ENCODE assay signal across 17 cellular contexts in genomic region chr2:31070339-31070738, GRCh38.
"Had no signal": no experiment of that assay in that cellular context is flagged by ENCODE, and none has a peak within 500 bp of the region (broad histone marks: within the 10 kb centered on the region; RNA-seq: fewer than 3 reads in every experiment).

No MANE protein-coding gene starts in this region.

- H3K27ac ChIP-seq: esophagus squamous epithelium, prostate gland, right lobe of liver had no signal

- H3K9me3 Mint-ChIP-seq: activated CD4-positive, alpha-beta memory T cell treated with anti-CD3 and anti-CD28 coated beads, Interleukin-2, amount 10 ng/mL, durations not matched to agents 7 days and 5 days; activated naive CD4-positive, alpha-beta T cell treated with anti-CD3 and anti-CD28 coated beads, Interleukin-2, amount 10 ng/mL, durations not matched to agents 7 days and 5 days; activated T-cell treated with anti-CD3 and anti-CD28 coated beads, Interleukin-2, amount 50 U/mL, for 24 hours; neural crest cell had no signal

- H3K9me3 ChIP-seq: esophagus squamous epithelium, prostate gland, right lobe of liver had no signal

- H3K36me3 ChIP-seq: esophagus squamous epithelium, prostate gland, right lobe of liver had no signal

- H3K4me1 Mint-ChIP-seq: activated CD4-positive, alpha-beta T cell treated with anti-CD3 and anti-CD28 coated beads for 36 hours; activated naive CD4-positive, alpha-beta T cell treated with anti-CD3 and anti-CD28 coated beads, Interleukin-2, amount 10 ng/mL, durations not matched to agents 7 days and 5 days had no signal

- H3K27me3 Mint-ChIP-seq: activated CD4-positive, alpha-beta memory T cell treated with anti-CD3 and anti-CD28 coated beads, Interleukin-2, amount 10 ng/mL, durations not matched to agents 7 days and 5 days; activated CD4-positive, alpha-beta T cell treated with anti-CD3 and anti-CD28 coated beads for 36 hours; activated naive CD4-positive, alpha-beta T cell treated with anti-CD3 and anti-CD28 coated beads, Interleukin-2, amount 10 ng/mL, durations not matched to agents 7 days and 5 days; activated T-cell treated with anti-CD3 and anti-CD28 coated beads, Interleukin-2, amount 50 U/mL, for 24 hours had no signal

- H3K4me3 Mint-ChIP-seq: activated CD4-positive, alpha-beta memory T cell treated with anti-CD3 and anti-CD28 coated beads, Interleukin-2, amount 10 ng/mL, durations not matched to agents 7 days and 5 days; activated CD4-positive, alpha-beta T cell treated with anti-CD3 and anti-CD28 coated beads for 36 hours; activated naive CD4-positive, alpha-beta T cell treated with anti-CD3 and anti-CD28 coated beads, Interleukin-2, amount 10 ng/mL, durations not matched to agents 7 days and 5 days; activated T-cell treated with anti-CD3 and anti-CD28 coated beads, Interleukin-2, amount 50 U/mL, for 24 hours; neural crest cell; T-helper 17 cell had no signal

- H3K27ac Mint-ChIP-seq: activated CD4-positive, alpha-beta memory T cell treated with anti-CD3 and anti-CD28 coated beads, Interleukin-2, amount 10 ng/mL, durations not matched to agents 7 days and 5 days; activated CD4-positive, alpha-beta T cell treated with anti-CD3 and anti-CD28 coated beads for 36 hours; activated naive CD4-positive, alpha-beta T cell treated with anti-CD3 and anti-CD28 coated beads, Interleukin-2, amount 10 ng/mL, durations not matched to agents 7 days and 5 days; activated T-cell treated with anti-CD3 and anti-CD28 coated beads, Interleukin-2, amount 50 U/mL, for 24 hours; T-helper 17 cell had no signal

- H3K4me3 ChIP-seq: esophagus squamous epithelium, prostate gland, right lobe of liver had no signal

- H3K36me3 Mint-ChIP-seq: activated naive CD4-positive, alpha-beta T cell treated with anti-CD3 and anti-CD28 coated beads, Interleukin-2, amount 10 ng/mL, durations not matched to agents 7 days and 5 days had no signal

- DNase-seq: activated CD4-positive, alpha-beta memory T cell treated with anti-CD3 and anti-CD28 coated beads, Interleukin-2, amount 10 ng/mL, durations not matched to agents 7 days and 5 days; activated CD4-positive, alpha-beta T cell treated with anti-CD3 and anti-CD28 coated beads for 36 hours; activated naive CD4-positive, alpha-beta T cell treated with anti-CD3 and anti-CD28 coated beads, Interleukin-2, amount 10 ng/mL, durations not matched to agents 7 days and 5 days; activated T-cell treated with anti-CD3 and anti-CD28 coated beads, Interleukin-2, amount 50 U/mL, for 24 hours; esophagus squamous epithelium; foreskin melanocyte; head of caudate nucleus; left ventricle myocardium superior; right lobe of liver; stimulated activated naive CD8-positive, alpha-beta T cell treated with anti-CD3 and anti-CD28 coated beads, Interleukin-15, Interleukin-2, amounts not matched to agents 100 U/mL and 50 U/mL, for 24 hours; T-helper 17 cell; trophoblast cell had no signal

- ATAC-seq: activated CD4-positive, alpha-beta T cell treated with anti-CD3 and anti-CD28 coated beads for 36 hours; left ventricle myocardium superior; right lobe of liver; stimulated activated naive CD8-positive, alpha-beta T cell treated with anti-CD3 and anti-CD28 coated beads, Interleukin-15, Interleukin-2, amounts not matched to agents 100 U/mL and 50 U/mL, for 24 hours; T-helper 17 cell had no signal

- FAIRE-seq: astrocyte, colon, endometrium had no signal

- H3K4me1 ChIP-seq: prostate gland, right lobe of liver had no signal
